30 cellular contexts compared by ENCODE assay signal in the genomic region with DNA sequence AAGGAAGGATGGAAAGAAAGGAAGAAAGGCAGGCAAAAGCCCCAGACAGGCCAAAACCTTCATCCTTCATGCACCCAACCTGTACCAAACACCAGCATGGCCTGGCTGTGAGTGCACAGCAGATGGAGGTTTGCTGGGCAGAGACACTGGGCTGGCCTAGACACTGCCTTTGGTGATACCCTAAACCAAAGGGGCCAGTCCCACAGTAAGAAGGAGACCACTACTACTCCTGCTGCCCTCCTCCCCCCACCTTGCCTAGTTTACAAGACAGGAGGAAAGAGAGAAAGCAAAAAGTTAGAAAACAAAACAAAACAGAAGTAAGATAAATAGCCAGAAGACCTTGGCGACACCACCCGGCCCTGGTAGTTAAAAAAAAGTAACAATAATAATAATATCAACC. TPM values are rescaled to one million over a fixed set of nuclear protein-coding genes. Genes with fewer than 3 reads are reported as not detected.
"Had no signal": no experiment of that assay in that cellular context is flagged by ENCODE, and none has a peak within 500 bp of the region (broad histone marks: within the 10 kb centered on the region; RNA-seq: fewer than 3 reads in every experiment).

No MANE protein-coding gene starts in this region.

- H3K27ac Mint-ChIP-seq: activated CD4-positive, alpha-beta T cell treated with anti-CD3 and anti-CD28 coated beads for 36 hours; activated CD8-positive, alpha-beta memory T cell treated with anti-CD3 and anti-CD28 coated beads, Interleukin-2, amount 10 ng/mL, durations not matched to agents 7 days and 5 days; activated CD8-positive, alpha-beta T cell treated with anti-CD3 and anti-CD28 coated beads, Interleukin-2, amount 10 ng/mL, durations not matched to agents 7 days and 5 days; activated naive CD8-positive, alpha-beta T cell treated with anti-CD3 and anti-CD28 coated beads for 36 hours; nephron; stimulated activated naive CD8-positive, alpha-beta T cell treated with anti-CD3 and anti-CD28 coated beads, Interleukin-15, amount 100 ng/mL, for 72 hours had no signal

- H3K27me3 ChIP-seq: adrenal gland, body of pancreas, cardiac muscle cell, foreskin keratinocyte, heart left ventricle, upper lobe of left lung, vagina had no signal

- DNase-seq: activated CD4-positive, alpha-beta T cell treated with anti-CD3 and anti-CD28 coated beads for 36 hours; activated CD4-positive, CD25-positive, alpha-beta regulatory T cell; activated CD8-positive, alpha-beta memory T cell treated with anti-CD3 and anti-CD28 coated beads, Interleukin-2, amount 10 ng/mL, durations not matched to agents 7 days and 5 days; activated CD8-positive, alpha-beta T cell treated with anti-CD3 and anti-CD28 coated beads, Interleukin-2, amount 10 ng/mL, durations not matched to agents 7 days and 5 days; activated naive CD4-positive, alpha-beta T cell; activated naive CD8-positive, alpha-beta T cell treated with anti-CD3 and anti-CD28 coated beads for 36 hours; activated T-cell treated with anti-CD3 and anti-CD28 coated beads, Interleukin-2, amount 50 U/mL, for 48 hours; adrenal gland; body of pancreas; cortex of kidney; foreskin keratinocyte; heart left ventricle; hypothalamus; left ventricle myocardium superior; mammary epithelial cell; stimulated activated CD4-positive, alpha-beta T cell treated with anti-CD3 and anti-CD28 coated beads, Interleukin-12 subunit alpha, Interleukin-12 subunit beta, amount 100 ng/mL, for 4 hours; stimulated activated CD4-positive, alpha-beta T cell treated with anti-CD3 and anti-CD28 coated beads, Interleukin-4, amount 100 ng/mL, for 1 hour; stimulated activated naive CD8-positive, alpha-beta T cell treated with anti-CD3 and anti-CD28 coated beads, Interleukin-15, amount 100 ng/mL, for 72 hours; substantia nigra; upper lobe of left lung had no signal

- ATAC-seq: activated CD4-positive, alpha-beta T cell treated with anti-CD3 and anti-CD28 coated beads for 36 hours; activated CD8-positive, alpha-beta memory T cell treated with anti-CD3 and anti-CD28 coated beads, Interleukin-2, amount 10 ng/mL, durations not matched to agents 7 days and 5 days; activated CD8-positive, alpha-beta T cell treated with anti-CD3 and anti-CD28 coated beads, Interleukin-2, amount 10 ng/mL, durations not matched to agents 7 days and 5 days; body of pancreas; esophagus mucosa; foreskin keratinocyte; heart left ventricle; left ventricle myocardium superior; sciatic nerve; stimulated activated naive CD8-positive, alpha-beta T cell treated with anti-CD3 and anti-CD28 coated beads, Interleukin-15, amount 100 ng/mL, for 72 hours had no signal

- H3K4me3 ChIP-seq: adrenal gland, body of pancreas, cardiac muscle cell, heart left ventricle, skin epidermis, upper lobe of left lung, vagina had no signal

- H3K4me3 Mint-ChIP-seq: activated CD4-positive, alpha-beta T cell treated with anti-CD3 and anti-CD28 coated beads for 36 hours; activated CD8-positive, alpha-beta memory T cell treated with anti-CD3 and anti-CD28 coated beads, Interleukin-2, amount 10 ng/mL, durations not matched to agents 7 days and 5 days; activated CD8-positive, alpha-beta T cell treated with anti-CD3 and anti-CD28 coated beads, Interleukin-2, amount 10 ng/mL, durations not matched to agents 7 days and 5 days; activated naive CD8-positive, alpha-beta T cell treated with anti-CD3 and anti-CD28 coated beads for 36 hours; nephron; stimulated activated naive CD8-positive, alpha-beta T cell treated with anti-CD3 and anti-CD28 coated beads, Interleukin-15, amount 100 ng/mL, for 72 hours had no signal

- H3K27me3 Mint-ChIP-seq: activated CD4-positive, alpha-beta T cell treated with anti-CD3 and anti-CD28 coated beads for 36 hours; activated CD8-positive, alpha-beta memory T cell treated with anti-CD3 and anti-CD28 coated beads, Interleukin-2, amount 10 ng/mL, durations not matched to agents 7 days and 5 days; activated naive CD8-positive, alpha-beta T cell treated with anti-CD3 and anti-CD28 coated beads for 36 hours; progenitor cell of endocrine pancreas; stimulated activated naive CD8-positive, alpha-beta T cell treated with anti-CD3 and anti-CD28 coated beads, Interleukin-15, amount 100 ng/mL, for 72 hours had no signal

- H3K4me1 ChIP-seq: adrenal gland, body of pancreas, foreskin keratinocyte had no signal

- H3K27ac ChIP-seq: adrenal gland, body of pancreas, cardiac muscle cell, foreskin keratinocyte, heart left ventricle, neutrophil, skin epidermis, upper lobe of left lung, vagina had no signal

- H3K36me3 Mint-ChIP-seq: activated CD8-positive, alpha-beta memory T cell treated with anti-CD3 and anti-CD28 coated beads, Interleukin-2, amount 10 ng/mL, durations not matched to agents 7 days and 5 days; activated naive CD8-positive, alpha-beta T cell treated with anti-CD3 and anti-CD28 coated beads for 36 hours had no signal

- H3K9me3 Mint-ChIP-seq: activated naive CD8-positive, alpha-beta T cell treated with anti-CD3 and anti-CD28 coated beads for 36 hours; stimulated activated naive CD8-positive, alpha-beta T cell treated with anti-CD3 and anti-CD28 coated beads, Interleukin-15, amount 100 ng/mL, for 72 hours had no signal

- H3K36me3 ChIP-seq: adrenal gland, cardiac muscle cell, heart left ventricle, neutrophil, upper lobe of left lung, vagina had no signal

- H3K9me3 ChIP-seq: adrenal gland, body of pancreas, heart left ventricle, neutrophil, upper lobe of left lung, vagina had no signal

RNA-seq across cellular contexts. Expression of gene SPN, which starts 35.0 kb away (rescaled TPM):
- total RNA-seq: foreskin keratinocyte, mammary epithelial cell, osteocyte had no signal
- polyA plus RNA-seq: foreskin keratinocyte, mammary epithelial cell had no signal

RNA-seq across cellular contexts. Expression of gene C16orf54, which starts 47.7 kb away (rescaled TPM):
- total RNA-seq: cardiac muscle cell, foreskin keratinocyte, mammary epithelial cell, osteocyte, renal cortical epithelial cell had no signal
- polyA plus RNA-seq: cardiac muscle cell, foreskin keratinocyte, mammary epithelial cell had no signal
